Comparison of ENCODE assay signal across 1 cellular context in the genomic region with DNA sequence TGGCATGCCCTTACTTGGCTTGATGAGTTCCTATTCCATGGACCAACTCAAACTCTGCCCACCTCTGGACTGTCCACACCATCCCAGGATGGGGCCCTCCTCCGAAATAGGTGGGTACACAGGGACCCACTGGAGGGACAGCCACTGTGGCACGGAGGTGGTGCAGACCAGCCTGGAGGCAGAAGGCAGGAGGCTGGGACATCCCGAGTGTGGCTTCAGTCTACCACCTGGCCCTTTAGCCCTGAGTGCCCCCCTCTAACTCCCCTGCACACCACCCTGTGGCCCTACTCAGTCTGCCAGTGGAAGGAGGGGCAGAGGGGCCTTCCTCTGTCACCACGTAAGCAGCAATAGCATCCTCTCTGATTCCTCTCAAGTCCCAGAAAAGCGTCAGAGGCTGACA.
TF ChIP-seq lines count a peak whose summit lies in the region.

No MANE protein-coding gene starts in this region.

TF ChIP-seq in IMR-90, 13 proteins besides CTCF, POLR2A, EP300 and RAD21:
- TF ChIP-seq BHLHE40 (IDR thresholded peaks at IDR 0.05; ENCODE audit: low read depth, low read length) = no peak
- no peak for TF ChIP-seq MXI1 (IDR thresholded peaks at IDR 0.05; ENCODE audit: borderline replicate concordance, low read depth, low read length)
- TF ChIP-seq, protein P1, sequence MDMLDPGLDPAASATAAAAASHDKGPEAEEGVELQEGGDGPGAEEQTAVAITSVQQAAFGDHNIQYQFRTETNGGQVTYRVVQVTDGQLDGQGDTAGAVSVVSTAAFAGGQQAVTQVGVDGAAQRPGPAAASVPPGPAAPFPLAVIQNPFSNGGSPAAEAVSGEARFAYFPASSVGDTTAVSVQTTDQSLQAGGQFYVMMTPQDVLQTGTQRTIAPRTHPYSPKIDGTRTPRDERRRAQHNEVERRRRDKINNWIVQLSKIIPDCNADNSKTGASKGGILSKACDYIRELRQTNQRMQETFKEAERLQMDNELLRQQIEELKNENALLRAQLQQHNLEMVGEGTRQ (IDR thresholded peaks at IDR 0.05; ENCODE audit: low read depth, low read length) = no peak
- no peak for TF ChIP-seq RCOR1 (IDR thresholded peaks at IDR 0.05; ENCODE audit: insufficient replicate concordance, low read length)
- TF ChIP-seq, protein P2, sequence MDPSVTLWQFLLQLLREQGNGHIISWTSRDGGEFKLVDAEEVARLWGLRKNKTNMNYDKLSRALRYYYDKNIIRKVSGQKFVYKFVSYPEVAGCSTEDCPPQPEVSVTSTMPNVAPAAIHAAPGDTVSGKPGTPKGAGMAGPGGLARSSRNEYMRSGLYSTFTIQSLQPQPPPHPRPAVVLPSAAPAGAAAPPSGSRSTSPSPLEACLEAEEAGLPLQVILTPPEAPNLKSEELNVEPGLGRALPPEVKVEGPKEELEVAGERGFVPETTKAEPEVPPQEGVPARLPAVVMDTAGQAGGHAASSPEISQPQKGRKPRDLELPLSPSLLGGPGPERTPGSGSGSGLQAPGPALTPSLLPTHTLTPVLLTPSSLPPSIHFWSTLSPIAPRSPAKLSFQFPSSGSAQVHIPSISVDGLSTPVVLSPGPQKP (IDR thresholded peaks at IDR 0.05; ENCODE audit: borderline replicate concordance, low read depth, low read length) = no peak
- no peak for TF ChIP-seq CHD1 (IDR thresholded peaks at IDR 0.05; ENCODE audit: low read depth, low read length)
- no peak for TF ChIP-seq RFX5 (IDR thresholded peaks at IDR 0.05; ENCODE audit: low read depth, low read length)
- TF ChIP-seq SMC3 (IDR thresholded peaks at IDR 0.05; ENCODE audit: low read depth, low read length) = no peak
- TF ChIP-seq FOS (IDR thresholded peaks at IDR 0.05; ENCODE audit: low read depth, low read length) = no peak
- TF ChIP-seq NFE2L2 (IDR thresholded peaks at IDR 0.05; ENCODE audit: low read depth, low read length) = no peak
- TF ChIP-seq CEBPB (IDR thresholded peaks at IDR 0.05; ENCODE audit: low read depth, low read length) = no peak
- no peak for TF ChIP-seq MAFK (IDR thresholded peaks at IDR 0.05; ENCODE audit: low read depth, low read length)
- no peak for TF ChIP-seq MAZ (IDR thresholded peaks at IDR 0.05; ENCODE audit: borderline replicate concordance, low read depth, low read length)
